9 cellular contexts compared by ENCODE assay signal in genomic region chr9:117703538-117703937, GRCh38. TPM values are rescaled to one million over a fixed set of nuclear protein-coding genes. Genes with fewer than 3 reads are reported as not detected.
DNase-seq lines count a peak whose midpoint lies in the region; ATAC-seq and TF ChIP-seq lines count a peak whose summit lies in the region.
"Had no signal": no experiment of that assay in that cellular context is flagged by ENCODE, and none has a peak within 500 bp of the region (broad histone marks: within the 10 kb centered on the region; RNA-seq: fewer than 3 reads in every experiment).

No MANE protein-coding gene starts in this region.

- H4K20me1 ChIP-seq in DOHH2 (ENCODE audit: control insufficient read depth, insufficient read depth, low read depth, low read length), result no peaks in the 10 kb centered on the region
- H4K20me1 ChIP-seq in OCI-LY3 (ENCODE audit: insufficient read depth, low read length), result no peaks in the 10 kb centered on the region

- H3K4me3 ChIP-seq in DOHH2 (ENCODE audit: low read length) (peak overlapping the region; percentile 50), OCI-LY3 (ENCODE audit: low read length) (peak overlapping the region; percentile 56), rectal smooth muscle tissue (ENCODE audit: low read length) (peak overlapping the region; percentile 6), mucosa of descending colon (no peak overlapping the region)

- ATAC-seq in mucosa of descending colon, result no peak

- H3K27ac ChIP-seq in DOHH2 (ENCODE audit: low read depth, low read length) (no peak overlapping the region), OCI-LY3 (ENCODE audit: low read length) (peak overlapping the region; percentile 22; the same call in 1 of the 2 replicates), rectal smooth muscle tissue (ENCODE audit: low read depth, low read length) (peak overlapping the region; percentile 67)

- H3K9me2 ChIP-seq in DOHH2 (replicated peaks; ENCODE audit: control insufficient read depth, low read length), result no peaks in the 10 kb centered on the region; the same call in 1 of the 2 replicates

- peaks cover 4% of the 10 kb centered on the region for H3F3A ChIP-seq in DOHH2 (ENCODE audit: control insufficient read depth, insufficient read depth)

- no peaks in the 10 kb centered on the region for H3K79me2 ChIP-seq in DOHH2 (ENCODE audit: control insufficient read depth, low read length)
- H3K79me2 ChIP-seq in OCI-LY3 (ENCODE audit: low read length), result no peaks in the 10 kb centered on the region

- peak; percentile 17 for DNase-seq in fibroblast of gingiva (ENCODE audit: low read depth)
- no peak for DNase-seq in kidney glomerular epithelial cell (lab: John Stamatoyannopoulos, UW)
- DNase-seq in amygdala (lab: John Stamatoyannopoulos, UW), result no peak
- DNase-seq in stimulated activated CD4-positive, alpha-beta T cell treated with anti-CD3 and anti-CD28 coated beads, Interleukin-2, amount 100 ng/mL, for 48 hours, result no peak
- DNase-seq in mucosa of descending colon, result no peak
- DNase-seq: stimulated activated CD4-positive, alpha-beta T cell treated with anti-CD3 and anti-CD28 coated beads, Interleukin-4, amount 100 ng/mL, for 24 hours had no signal

- H3K27me3 ChIP-seq in DOHH2 (ENCODE audit: control insufficient read depth, low read length), result peaks cover 3% of the 10 kb centered on the region; the same call in 1 of the 2 replicates
- H3K27me3 ChIP-seq in OCI-LY3 (ENCODE audit: low read depth, low read length), result peaks cover 15% of the 10 kb centered on the region
- H3K27me3 ChIP-seq in rectal smooth muscle tissue (ENCODE audit: control insufficient read depth, insufficient read depth, low read length), result no peaks in the 10 kb centered on the region

- TF ChIP-seq CTCF in DOHH2 (IDR thresholded peaks at IDR 0.05; ENCODE audit: low read depth, low read length, poor library complexity, severe bottlenecking), result no peak
- no peak for TF ChIP-seq CTCF in OCI-LY3 (IDR thresholded peaks at IDR 0.05; ENCODE audit: low read depth, low read length)
- no peak for TF ChIP-seq CTCF in mucosa of descending colon (IDR thresholded peaks at IDR 0.05)

- H2AFZ ChIP-seq in OCI-LY3 (ENCODE audit: low read depth, low read length), result no peak overlapping the region

- H3K36me3 ChIP-seq in DOHH2 (ENCODE audit: control insufficient read depth, low read length) (no peaks in the 10 kb centered on the region), OCI-LY3 (replicated peaks; ENCODE audit: low read depth, low read length) (no peaks in the 10 kb centered on the region), rectal smooth muscle tissue (ENCODE audit: control insufficient read depth, insufficient read depth, low read length) (no peaks in the 10 kb centered on the region), mucosa of descending colon (ENCODE audit: low read depth) (no peaks in the 10 kb centered on the region)

- H3K4me2 ChIP-seq in DOHH2 (ENCODE audit: low read length), result peak overlapping the region; percentile 61
- H3K4me2 ChIP-seq in OCI-LY3 (ENCODE audit: low read length), result peak overlapping the region; percentile 80

- H3K9ac ChIP-seq in OCI-LY3 (ENCODE audit: low read length), result peak overlapping the region; percentile 21; the same call in 1 of the 2 replicates
- H3K9ac ChIP-seq in rectal smooth muscle tissue (ENCODE audit: low read length), result no peak overlapping the region

- H3K9me3 ChIP-seq in DOHH2 (ENCODE audit: control insufficient read depth, insufficient read depth, low read length), result no peaks in the 10 kb centered on the region
- H3K9me3 ChIP-seq in OCI-LY3 (ENCODE audit: insufficient read depth, low read length), result 0 out of 2 replicates have a peak, but pooled peaks cover 4% of the 10 kb centered on the region
- no peaks in the 10 kb centered on the region for H3K9me3 ChIP-seq in mucosa of descending colon

- intact Hi-C loops in mucosa of descending colon (cut with DNase I, micrococcal nuclease), result no loop called here

- peaks cover 21% of the 10 kb centered on the region for H3K4me1 ChIP-seq in DOHH2 (ENCODE audit: control insufficient read depth, low read length)
- H3K4me1 ChIP-seq in OCI-LY3 (ENCODE audit: low read length), result peaks cover 24% of the 10 kb centered on the region
- H3K4me1 ChIP-seq in rectal smooth muscle tissue (ENCODE audit: control insufficient read depth, insufficient read depth, low read length), result peaks cover 5% of the 10 kb centered on the region
- H3K4me1 ChIP-seq in mucosa of descending colon (ENCODE audit: low read depth), result no peaks in the 10 kb centered on the region

RNA-seq across cellular contexts. Expression of gene TLR4, which starts 0.7 kb away (rescaled TPM):
- 10 to 100 TPM in 2 of 3 donors, 1 to 10 TPM in 1; 6.9 to 16.1 (median 14.9) TPM for total RNA-seq in mucosa of descending colon
